Comparison of ENCODE assay signal across 1 cellular context in the genomic region with DNA sequence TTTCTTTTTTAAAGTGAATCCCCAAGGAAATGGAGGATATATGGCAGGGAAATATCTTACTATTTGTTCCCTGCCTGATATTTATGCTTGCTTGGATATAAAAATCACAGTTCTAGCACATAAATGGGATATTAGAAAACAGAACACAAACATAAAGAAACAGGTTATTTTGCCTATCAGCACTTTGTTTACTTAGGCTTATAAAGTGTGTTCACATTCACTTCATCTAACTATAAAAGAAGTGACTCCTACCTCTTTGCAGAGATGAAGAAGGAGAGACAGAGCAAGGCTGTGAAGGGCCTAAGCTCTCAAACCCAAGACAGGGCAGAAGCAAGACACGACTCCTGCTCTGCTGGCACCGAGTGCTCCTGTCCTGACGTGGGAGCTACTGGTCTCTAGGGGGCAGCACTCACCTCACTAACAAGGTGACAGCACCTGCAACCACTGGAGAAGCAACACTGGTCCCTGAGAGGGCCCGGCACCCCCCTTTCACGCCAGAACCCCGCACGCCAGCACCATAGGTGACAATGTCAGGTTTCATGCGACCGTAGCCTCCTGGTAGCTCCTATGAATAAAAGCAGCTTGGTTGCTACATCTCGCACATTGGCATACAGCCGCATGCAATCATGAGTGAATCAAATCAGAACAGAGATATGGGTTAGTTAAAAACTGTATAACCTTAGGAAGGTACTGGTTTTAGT.
TF ChIP-seq lines count a peak whose summit lies in the region.

No MANE protein-coding gene starts in this region.

TF ChIP-seq in HepG2, 621 proteins besides CTCF, POLR2A, EP300 and RAD21 (continued from another document and continues in another):
- TF ChIP-seq, protein P1, sequence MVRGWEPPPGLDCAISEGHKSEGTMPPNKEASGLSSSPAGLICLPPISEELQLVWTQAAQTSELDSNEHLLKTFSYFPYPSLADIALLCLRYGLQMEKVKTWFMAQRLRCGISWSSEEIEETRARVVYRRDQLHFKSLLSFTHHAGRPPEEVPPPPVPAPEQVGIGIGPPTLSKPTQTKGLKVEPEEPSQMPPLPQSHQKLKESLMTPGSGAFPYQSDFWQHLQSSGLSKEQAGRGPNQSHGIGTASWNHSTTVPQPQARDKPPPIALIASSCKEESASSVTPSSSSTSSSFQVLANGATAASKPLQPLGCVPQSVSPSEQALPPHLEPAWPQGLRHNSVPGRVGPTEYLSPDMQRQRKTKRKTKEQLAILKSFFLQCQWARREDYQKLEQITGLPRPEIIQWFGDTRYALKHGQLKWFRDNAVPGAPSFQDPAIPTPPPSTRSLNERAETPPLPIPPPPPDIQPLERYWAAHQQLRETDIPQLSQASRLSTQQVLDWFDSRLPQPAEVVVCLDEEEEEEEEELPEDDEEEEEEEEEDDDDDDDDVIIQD (CRISPR knock-in tag; IDR thresholded peaks at IDR 0.05; ENCODE audit: low read depth): 0 out of 2 replicates have a peak, but pooled peaks have one; percentile 27
- 0 out of 2 replicates have a peak, but pooled peaks have one; percentile 33 for TF ChIP-seq NCOA1 (CRISPR knock-in tag; IDR thresholded peaks at IDR 0.05)
- peak; percentile 55; the same call in 1 of the 2 replicates for TF ChIP-seq ZSCAN21 (CRISPR knock-in tag; IDR thresholded peaks at IDR 0.05; ENCODE audit: borderline replicate concordance)
- TF ChIP-seq, protein P2, sequence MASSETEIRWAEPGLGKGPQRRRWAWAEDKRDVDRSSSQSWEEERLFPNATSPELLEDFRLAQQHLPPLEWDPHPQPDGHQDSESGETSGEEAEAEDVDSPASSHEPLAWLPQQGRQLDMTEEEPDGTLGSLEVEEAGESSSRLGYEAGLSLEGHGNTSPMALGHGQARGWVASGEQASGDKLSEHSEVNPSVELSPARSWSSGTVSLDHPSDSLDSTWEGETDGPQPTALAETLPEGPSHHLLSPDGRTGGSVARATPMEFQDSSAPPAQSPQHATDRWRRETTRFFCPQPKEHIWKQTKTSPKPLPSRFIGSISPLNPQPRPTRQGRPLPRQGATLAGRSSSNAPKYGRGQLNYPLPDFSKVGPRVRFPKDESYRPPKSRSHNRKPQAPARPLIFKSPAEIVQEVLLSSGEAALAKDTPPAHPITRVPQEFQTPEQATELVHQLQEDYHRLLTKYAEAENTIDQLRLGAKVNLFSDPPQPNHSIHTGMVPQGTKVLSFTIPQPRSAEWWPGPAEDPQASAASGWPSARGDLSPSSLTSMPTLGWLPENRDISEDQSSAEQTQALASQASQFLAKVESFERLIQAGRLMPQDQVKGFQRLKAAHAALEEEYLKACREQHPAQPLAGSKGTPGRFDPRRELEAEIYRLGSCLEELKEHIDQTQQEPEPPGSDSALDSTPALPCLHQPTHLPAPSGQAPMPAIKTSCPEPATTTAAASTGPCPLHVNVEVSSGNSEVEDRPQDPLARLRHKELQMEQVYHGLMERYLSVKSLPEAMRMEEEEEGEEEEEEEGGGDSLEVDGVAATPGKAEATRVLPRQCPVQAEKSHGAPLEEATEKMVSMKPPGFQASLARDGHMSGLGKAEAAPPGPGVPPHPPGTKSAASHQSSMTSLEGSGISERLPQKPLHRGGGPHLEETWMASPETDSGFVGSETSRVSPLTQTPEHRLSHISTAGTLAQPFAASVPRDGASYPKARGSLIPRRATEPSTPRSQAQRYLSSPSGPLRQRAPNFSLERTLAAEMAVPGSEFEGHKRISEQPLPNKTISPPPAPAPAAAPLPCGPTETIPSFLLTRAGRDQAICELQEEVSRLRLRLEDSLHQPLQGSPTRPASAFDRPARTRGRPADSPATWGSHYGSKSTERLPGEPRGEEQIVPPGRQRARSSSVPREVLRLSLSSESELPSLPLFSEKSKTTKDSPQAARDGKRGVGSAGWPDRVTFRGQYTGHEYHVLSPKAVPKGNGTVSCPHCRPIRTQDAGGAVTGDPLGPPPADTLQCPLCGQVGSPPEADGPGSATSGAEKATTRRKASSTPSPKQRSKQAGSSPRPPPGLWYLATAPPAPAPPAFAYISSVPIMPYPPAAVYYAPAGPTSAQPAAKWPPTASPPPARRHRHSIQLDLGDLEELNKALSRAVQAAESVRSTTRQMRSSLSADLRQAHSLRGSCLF (CRISPR knock-in tag; IDR thresholded peaks at IDR 0.05; ENCODE audit: borderline replicate concordance): no peak
- TF ChIP-seq TBX2 (CRISPR knock-in tag; IDR thresholded peaks at IDR 0.05; ENCODE audit: borderline replicate concordance): peak; percentile 33; the same call in 1 of the 2 replicates
- TF ChIP-seq KDM2A (CRISPR knock-in tag; IDR thresholded peaks at IDR 0.05; ENCODE audit: borderline replicate concordance, low read depth): peak; percentile 75; the same call in 1 of the 2 replicates
- no peak for TF ChIP-seq ZNF446 (CRISPR knock-in tag; IDR thresholded peaks at IDR 0.05)
- 0 out of 2 replicates have a peak, but pooled peaks have one; percentile 17 for TF ChIP-seq CEBPG (CRISPR knock-in tag; IDR thresholded peaks at IDR 0.05)
- TF ChIP-seq, protein P3, sequence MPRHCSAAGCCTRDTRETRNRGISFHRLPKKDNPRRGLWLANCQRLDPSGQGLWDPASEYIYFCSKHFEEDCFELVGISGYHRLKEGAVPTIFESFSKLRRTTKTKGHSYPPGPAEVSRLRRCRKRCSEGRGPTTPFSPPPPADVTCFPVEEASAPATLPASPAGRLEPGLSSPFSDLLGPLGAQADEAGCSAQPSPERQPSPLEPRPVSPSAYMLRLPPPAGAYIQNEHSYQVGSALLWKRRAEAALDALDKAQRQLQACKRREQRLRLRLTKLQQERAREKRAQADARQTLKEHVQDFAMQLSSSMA (CRISPR knock-in tag; IDR thresholded peaks at IDR 0.05): 0 out of 2 replicates have a peak, but pooled peaks have one; percentile 33
- TF ChIP-seq GABPB1 (CRISPR knock-in tag; IDR thresholded peaks at IDR 0.05): peak; percentile 62
- no peak for TF ChIP-seq ZNF552 (CRISPR knock-in tag; IDR thresholded peaks at IDR 0.05; ENCODE audit: borderline replicate concordance)
- TF ChIP-seq ZNF337 (CRISPR knock-in tag; IDR thresholded peaks at IDR 0.05; ENCODE audit: borderline replicate concordance, low read depth): no peak
- peak; percentile 92 for TF ChIP-seq STAG1 (CRISPR knock-in tag; IDR thresholded peaks at IDR 0.05)
- peak; percentile 68; the same call in 1 of the 2 replicates for TF ChIP-seq CCDC6 (CRISPR knock-in tag; IDR thresholded peaks at IDR 0.05)
- 0 out of 2 replicates have a peak, but pooled peaks have one; percentile 24 for TF ChIP-seq KAT8 (CRISPR knock-in tag; IDR thresholded peaks at IDR 0.05)
- TF ChIP-seq ZNF263 (CRISPR knock-in tag; IDR thresholded peaks at IDR 0.05): peak; percentile 57; the same call in 1 of the 2 replicates
- TF ChIP-seq ZNF598 (CRISPR knock-in tag; IDR thresholded peaks at IDR 0.05; ENCODE audit: borderline replicate concordance): peak; percentile 63; the same call in 1 of the 2 replicates
- TF ChIP-seq HES4 (CRISPR knock-in tag; IDR thresholded peaks at IDR 0.05; ENCODE audit: borderline replicate concordance): no peak
- TF ChIP-seq, protein P4, sequence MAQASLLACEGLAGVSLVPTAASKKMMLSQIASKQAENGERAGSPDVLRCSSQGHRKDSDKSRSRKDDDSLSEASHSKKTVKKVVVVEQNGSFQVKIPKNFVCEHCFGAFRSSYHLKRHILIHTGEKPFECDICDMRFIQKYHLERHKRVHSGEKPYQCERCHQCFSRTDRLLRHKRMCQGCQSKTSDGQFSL (CRISPR knock-in tag; IDR thresholded peaks at IDR 0.05): 0 out of 2 replicates have a peak, but pooled peaks have one; percentile 36
- TF ChIP-seq ZNF652 (CRISPR knock-in tag; IDR thresholded peaks at IDR 0.05; ENCODE audit: borderline replicate concordance, low read depth): no peak
- 0 out of 2 replicates have a peak, but pooled peaks have one; percentile 50 for TF ChIP-seq ZNF441 (CRISPR knock-in tag; IDR thresholded peaks at IDR 0.05; ENCODE audit: borderline replicate concordance)
- peak; percentile 83 for TF ChIP-seq SMC3 (IDR thresholded peaks at IDR 0.05; ENCODE audit: low read length)
- 0 out of 2 replicates have a peak, but pooled peaks have one; percentile 33 for TF ChIP-seq SMAD3 (CRISPR knock-in tag; IDR thresholded peaks at IDR 0.05)
- TF ChIP-seq SMYD3 (CRISPR knock-in tag; IDR thresholded peaks at IDR 0.05): no peak
- TF ChIP-seq, protein P5, sequence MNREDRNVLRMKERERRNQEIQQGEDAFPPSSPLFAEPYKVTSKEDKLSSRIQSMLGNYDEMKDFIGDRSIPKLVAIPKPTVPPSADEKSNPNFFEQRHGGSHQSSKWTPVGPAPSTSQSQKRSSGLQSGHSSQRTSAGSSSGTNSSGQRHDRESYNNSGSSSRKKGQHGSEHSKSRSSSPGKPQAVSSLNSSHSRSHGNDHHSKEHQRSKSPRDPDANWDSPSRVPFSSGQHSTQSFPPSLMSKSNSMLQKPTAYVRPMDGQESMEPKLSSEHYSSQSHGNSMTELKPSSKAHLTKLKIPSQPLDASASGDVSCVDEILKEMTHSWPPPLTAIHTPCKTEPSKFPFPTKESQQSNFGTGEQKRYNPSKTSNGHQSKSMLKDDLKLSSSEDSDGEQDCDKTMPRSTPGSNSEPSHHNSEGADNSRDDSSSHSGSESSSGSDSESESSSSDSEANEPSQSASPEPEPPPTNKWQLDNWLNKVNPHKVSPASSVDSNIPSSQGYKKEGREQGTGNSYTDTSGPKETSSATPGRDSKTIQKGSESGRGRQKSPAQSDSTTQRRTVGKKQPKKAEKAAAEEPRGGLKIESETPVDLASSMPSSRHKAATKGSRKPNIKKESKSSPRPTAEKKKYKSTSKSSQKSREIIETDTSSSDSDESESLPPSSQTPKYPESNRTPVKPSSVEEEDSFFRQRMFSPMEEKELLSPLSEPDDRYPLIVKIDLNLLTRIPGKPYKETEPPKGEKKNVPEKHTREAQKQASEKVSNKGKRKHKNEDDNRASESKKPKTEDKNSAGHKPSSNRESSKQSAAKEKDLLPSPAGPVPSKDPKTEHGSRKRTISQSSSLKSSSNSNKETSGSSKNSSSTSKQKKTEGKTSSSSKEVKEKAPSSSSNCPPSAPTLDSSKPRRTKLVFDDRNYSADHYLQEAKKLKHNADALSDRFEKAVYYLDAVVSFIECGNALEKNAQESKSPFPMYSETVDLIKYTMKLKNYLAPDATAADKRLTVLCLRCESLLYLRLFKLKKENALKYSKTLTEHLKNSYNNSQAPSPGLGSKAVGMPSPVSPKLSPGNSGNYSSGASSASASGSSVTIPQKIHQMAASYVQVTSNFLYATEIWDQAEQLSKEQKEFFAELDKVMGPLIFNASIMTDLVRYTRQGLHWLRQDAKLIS (CRISPR knock-in tag; IDR thresholded peaks at IDR 0.05): no peak
- TF ChIP-seq, protein P6, sequence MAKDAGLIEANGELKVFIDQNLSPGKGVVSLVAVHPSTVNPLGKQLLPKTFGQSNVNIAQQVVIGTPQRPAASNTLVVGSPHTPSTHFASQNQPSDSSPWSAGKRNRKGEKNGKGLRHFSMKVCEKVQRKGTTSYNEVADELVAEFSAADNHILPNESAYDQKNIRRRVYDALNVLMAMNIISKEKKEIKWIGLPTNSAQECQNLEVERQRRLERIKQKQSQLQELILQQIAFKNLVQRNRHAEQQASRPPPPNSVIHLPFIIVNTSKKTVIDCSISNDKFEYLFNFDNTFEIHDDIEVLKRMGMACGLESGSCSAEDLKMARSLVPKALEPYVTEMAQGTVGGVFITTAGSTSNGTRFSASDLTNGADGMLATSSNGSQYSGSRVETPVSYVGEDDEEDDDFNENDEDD (CRISPR knock-in tag; IDR thresholded peaks at IDR 0.05; ENCODE audit: borderline replicate concordance): 0 out of 2 replicates have a peak, but pooled peaks have one; percentile 22
- TF ChIP-seq, protein P7, sequence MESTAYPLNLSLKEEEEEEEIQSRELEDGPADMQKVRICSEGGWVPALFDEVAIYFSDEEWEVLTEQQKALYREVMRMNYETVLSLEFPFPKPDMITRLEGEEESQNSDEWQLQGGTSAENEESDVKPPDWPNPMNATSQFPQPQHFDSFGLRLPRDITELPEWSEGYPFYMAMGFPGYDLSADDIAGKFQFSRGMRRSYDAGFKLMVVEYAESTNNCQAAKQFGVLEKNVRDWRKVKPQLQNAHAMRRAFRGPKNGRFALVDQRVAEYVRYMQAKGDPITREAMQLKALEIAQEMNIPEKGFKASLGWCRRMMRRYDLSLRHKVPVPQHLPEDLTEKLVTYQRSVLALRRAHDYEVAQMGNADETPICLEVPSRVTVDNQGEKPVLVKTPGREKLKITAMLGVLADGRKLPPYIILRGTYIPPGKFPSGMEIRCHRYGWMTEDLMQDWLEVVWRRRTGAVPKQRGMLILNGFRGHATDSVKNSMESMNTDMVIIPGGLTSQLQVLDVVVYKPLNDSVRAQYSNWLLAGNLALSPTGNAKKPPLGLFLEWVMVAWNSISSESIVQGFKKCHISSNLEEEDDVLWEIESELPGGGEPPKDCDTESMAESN (CRISPR knock-in tag; conservative IDR thresholded peaks at IDR 0.05): 0 out of 2 replicates have a peak, but pooled peaks have one; percentile 27
- TF ChIP-seq, protein P8, sequence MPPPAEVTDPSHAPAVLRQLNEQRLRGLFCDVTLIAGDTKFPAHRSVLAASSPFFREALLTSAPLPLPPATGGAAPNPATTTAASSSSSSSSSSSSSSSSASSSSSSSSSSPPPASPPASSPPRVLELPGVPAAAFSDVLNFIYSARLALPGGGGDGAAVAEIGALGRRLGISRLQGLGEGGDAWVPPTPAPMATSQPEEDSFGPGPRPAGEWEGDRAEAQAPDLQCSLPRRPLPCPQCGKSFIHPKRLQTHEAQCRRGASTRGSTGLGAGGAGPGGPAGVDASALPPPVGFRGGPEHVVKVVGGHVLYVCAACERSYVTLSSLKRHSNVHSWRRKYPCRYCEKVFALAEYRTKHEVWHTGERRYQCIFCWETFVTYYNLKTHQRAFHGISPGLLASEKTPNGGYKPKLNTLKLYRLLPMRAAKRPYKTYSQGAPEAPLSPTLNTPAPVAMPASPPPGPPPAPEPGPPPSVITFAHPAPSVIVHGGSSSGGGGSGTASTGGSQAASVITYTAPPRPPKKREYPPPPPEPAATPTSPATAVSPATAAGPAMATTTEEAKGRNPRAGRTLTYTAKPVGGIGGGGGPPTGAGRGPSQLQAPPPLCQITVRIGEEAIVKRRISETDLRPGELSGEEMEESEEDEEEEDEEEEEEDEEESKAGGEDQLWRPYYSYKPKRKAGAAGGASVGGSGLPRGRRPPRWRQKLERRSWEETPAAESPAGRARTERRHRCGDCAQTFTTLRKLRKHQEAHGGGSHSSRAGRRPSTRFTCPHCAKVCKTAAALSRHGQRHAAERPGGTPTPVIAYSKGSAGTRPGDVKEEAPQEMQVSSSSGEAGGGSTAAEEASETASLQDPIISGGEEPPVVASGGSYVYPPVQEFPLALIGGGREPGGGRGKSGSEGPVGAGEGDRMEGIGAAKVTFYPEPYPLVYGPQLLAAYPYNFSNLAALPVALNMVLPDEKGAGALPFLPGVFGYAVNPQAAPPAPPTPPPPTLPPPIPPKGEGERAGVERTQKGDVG (CRISPR knock-in tag; IDR thresholded peaks at IDR 0.05; ENCODE audit: borderline replicate concordance): 0 out of 2 replicates have a peak, but pooled peaks have one; percentile 24
- peak; percentile 16; the same call in 1 of the 2 replicates for TF ChIP-seq FOXA3 (CRISPR knock-in tag; IDR thresholded peaks at IDR 0.05)
- TF ChIP-seq GATAD2A (CRISPR knock-in tag; IDR thresholded peaks at IDR 0.05): 0 out of 2 replicates have a peak, but pooled peaks have one; percentile 31
- 0 out of 2 replicates have a peak, but pooled peaks have one; percentile 21 for TF ChIP-seq SAFB2 (CRISPR knock-in tag; IDR thresholded peaks at IDR 0.05; ENCODE audit: borderline replicate concordance, low read depth)
- 0 out of 2 replicates have a peak, but pooled peaks have one; percentile 23 for TF ChIP-seq MXD4 (CRISPR knock-in tag; IDR thresholded peaks at IDR 0.05)
- TF ChIP-seq MYC (CRISPR knock-in tag; IDR thresholded peaks at IDR 0.05; ENCODE audit: borderline replicate concordance): peak; percentile 29; the same call in 1 of the 2 replicates
- no peak for TF ChIP-seq NR2F6 (IDR thresholded peaks at IDR 0.05)
- TF ChIP-seq NR2F6 (CRISPR knock-in tag; IDR thresholded peaks at IDR 0.05): 0 out of 2 replicates have a peak, but pooled peaks have one; percentile 13
- TF ChIP-seq CREM (IDR thresholded peaks at IDR 0.05): 0 out of 2 replicates have a peak, but pooled peaks have one; percentile 27
- TF ChIP-seq CREM (CRISPR knock-in tag; IDR thresholded peaks at IDR 0.05): no peak
- 0 out of 2 replicates have a peak, but pooled peaks have one; percentile 44 for TF ChIP-seq THAP11 (CRISPR knock-in tag; IDR thresholded peaks at IDR 0.05)
